ENCODE assay signal across 22 cellular contexts in the genomic region with DNA sequence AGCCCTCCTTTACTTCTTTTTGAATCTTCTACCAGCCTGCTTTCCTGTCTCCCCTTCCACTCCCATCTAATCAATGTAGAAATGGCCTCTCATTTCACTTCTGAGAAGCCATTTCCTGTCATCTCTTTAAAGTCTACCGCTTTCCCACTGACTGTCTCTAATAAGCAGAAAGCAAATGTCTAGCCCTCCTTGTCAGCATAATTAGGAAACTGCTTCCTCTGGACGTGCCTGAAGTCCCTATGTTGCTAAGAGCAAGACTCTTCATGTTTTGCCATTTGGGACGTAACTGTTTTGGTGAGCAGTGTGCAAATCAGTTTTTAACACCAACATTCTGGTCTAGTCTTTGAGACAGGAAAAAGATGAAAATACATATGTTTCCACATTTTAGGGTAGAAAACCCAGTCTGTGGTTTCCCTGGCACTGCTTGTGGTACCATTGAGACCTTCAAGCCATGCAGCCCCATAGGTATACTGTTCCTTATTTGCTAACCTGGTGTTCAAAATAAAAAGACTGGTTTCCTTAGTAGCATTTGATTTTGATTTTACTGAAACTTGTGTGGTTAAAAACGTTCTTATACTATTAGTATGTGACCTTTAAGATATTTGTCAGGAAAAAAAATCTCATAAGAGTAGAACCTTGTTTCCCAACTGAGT. TPM values are rescaled to one million over a fixed set of nuclear protein-coding genes. Genes with fewer than 3 reads are reported as not detected.
A peak's percentile ranks its signal among the peaks of the same experiment; 100 is the strongest.
DNase-seq lines count a peak whose midpoint lies in the region; ATAC-seq and TF ChIP-seq lines count a peak whose summit lies in the region.
"Had no signal": no experiment of that assay in that cellular context is flagged by ENCODE, and none has a peak within 500 bp of the region (broad histone marks: within the 10 kb centered on the region; RNA-seq: fewer than 3 reads in every experiment).

No MANE protein-coding gene starts in this region.

- H3K9ac ChIP-seq in Loucy (ENCODE audit: low read depth, low read length, poor library complexity, severe bottlenecking) (no peak overlapping the region), colonic mucosa (ENCODE audit: low read depth in 2 of 2, low read length in 2 of 2) (no peak overlapping the region)

- no peak overlapping the region for H3K27ac ChIP-seq in colonic mucosa
- H3K27ac ChIP-seq: ascending aorta, esophagus squamous epithelium, Peyer's patch, SK-N-MC, uterus had no signal

- intact Hi-C loops in colonic mucosa (cut with DNase I) = no loop called here

- DNase-seq in activated T-cell treated with anti-CD3 and anti-CD28 coated beads, Interleukin-2, amount 50 U/mL, for 72 hours = no peak
- no peak for DNase-seq in activated T-cell treated with anti-CD3 and anti-CD28 coated beads, Interleukin-2, amount 50 U/mL, for 48 hours
- DNase-seq in activated naive CD8-positive, alpha-beta T cell treated with anti-CD3 and anti-CD28 coated beads, Interleukin-2, amount 50 U/mL, for 24 hours = no peak
- DNase-seq in SIG-M5 (lab: John Stamatoyannopoulos, UW) (no peak), NCI-H1930 (lab: John Stamatoyannopoulos, UW) (no peak), colonic mucosa (no peak)
- DNase-seq: effector CD8-positive, alpha-beta T cell; esophagus squamous epithelium; left cardiac atrium; mesendoderm; MV-4-11; NCI-H2081; Peyer's patch; substantia nigra; uterus had no signal

- no peaks in the 10 kb centered on the region for H3K9me2 ChIP-seq in Loucy (replicated peaks; ENCODE audit: low read depth, low read length)

- H3K4me3 ChIP-seq in Loucy (ENCODE audit: low read length, poor library complexity, severe bottlenecking) = no peak overlapping the region
- no peak overlapping the region for H3K4me3 ChIP-seq in colonic mucosa
- H3K4me3 ChIP-seq: ascending aorta, esophagus squamous epithelium, Peyer's patch, SK-N-MC, uterus had no signal

- no peaks in the 10 kb centered on the region for H3K27me3 Mint-ChIP-seq in activated T-cell treated with anti-CD3 and anti-CD28 coated beads, Interleukin-2, amount 50 U/mL, for 72 hours (ENCODE audit: low read depth)
- H3K27me3 Mint-ChIP-seq in activated naive CD8-positive, alpha-beta T cell treated with anti-CD3 and anti-CD28 coated beads, Interleukin-2, amount 50 U/mL, for 24 hours = no peaks in the 10 kb centered on the region
- no peaks in the 10 kb centered on the region for H3K27me3 Mint-ChIP-seq in stimulated activated naive CD8-positive, alpha-beta T cell treated with anti-CD3 and anti-CD28 coated beads, Interleukin-15, Interleukin-2, amounts not matched to agents 100 ng/mL and 50 ng/mL, for 24 hours

- H3K4me1 ChIP-seq in Loucy (ENCODE audit: insufficient read depth, low read length, poor library complexity, severe bottlenecking) (peaks cover 8% of the 10 kb centered on the region), colonic mucosa (no peaks in the 10 kb centered on the region)
- H3K4me1 ChIP-seq: ascending aorta, Peyer's patch, uterus had no signal

- H3K36me3 Mint-ChIP-seq in activated T-cell treated with anti-CD3 and anti-CD28 coated beads, Interleukin-2, amount 50 U/mL, for 72 hours (ENCODE audit: insufficient read depth in 2 of 2) = peaks cover 0 to 2% of the 10 kb centered on the region in 2 donors
- no peaks in the 10 kb centered on the region for H3K36me3 Mint-ChIP-seq in activated naive CD8-positive, alpha-beta T cell treated with anti-CD3 and anti-CD28 coated beads, Interleukin-2, amount 50 U/mL, for 24 hours (ENCODE audit: low read depth)
- H3K36me3 Mint-ChIP-seq in stimulated activated naive CD8-positive, alpha-beta T cell treated with anti-CD3 and anti-CD28 coated beads, Interleukin-15, Interleukin-2, amounts not matched to agents 100 ng/mL and 50 ng/mL, for 24 hours (ENCODE audit: low read depth) = peaks cover 6% of the 10 kb centered on the region

- H3K27me3 ChIP-seq in Loucy (ENCODE audit: insufficient read depth, low read length, poor library complexity, severe bottlenecking) (no peaks in the 10 kb centered on the region), colonic mucosa (no peaks in the 10 kb centered on the region)
- H3K27me3 ChIP-seq: ascending aorta, Peyer's patch, uterus had no signal

- H3K4me1 Mint-ChIP-seq in activated T-cell treated with anti-CD3 and anti-CD28 coated beads, Interleukin-2, amount 50 U/mL, for 72 hours (ENCODE audit: low read depth) = peaks cover 59% of the 10 kb centered on the region
- peaks cover 52% of the 10 kb centered on the region for H3K4me1 Mint-ChIP-seq in activated naive CD8-positive, alpha-beta T cell treated with anti-CD3 and anti-CD28 coated beads, Interleukin-2, amount 50 U/mL, for 24 hours
- peaks cover 54% of the 10 kb centered on the region for H3K4me1 Mint-ChIP-seq in stimulated activated naive CD8-positive, alpha-beta T cell treated with anti-CD3 and anti-CD28 coated beads, Interleukin-15, Interleukin-2, amounts not matched to agents 100 ng/mL and 50 ng/mL, for 24 hours (ENCODE audit: low read depth)
- H3K4me1 Mint-ChIP-seq: nephron had no signal

- H4K20me1 ChIP-seq in Loucy (ENCODE audit: insufficient read depth, low read length, poor library complexity, severe bottlenecking) = no peaks in the 10 kb centered on the region

- ATAC-seq in activated T-cell treated with anti-CD3 and anti-CD28 coated beads, Interleukin-2, amount 50 U/mL, for 72 hours (replicated peaks in 1 of 2) = peak; percentile 60 to 61
- peak; percentile 84 for ATAC-seq in activated naive CD8-positive, alpha-beta T cell treated with anti-CD3 and anti-CD28 coated beads, Interleukin-2, amount 50 U/mL, for 24 hours
- ATAC-seq: left cardiac atrium had no signal

- peaks cover 0 to 2% of the 10 kb centered on the region in 2 donors for H3K9me3 Mint-ChIP-seq in activated T-cell treated with anti-CD3 and anti-CD28 coated beads, Interleukin-2, amount 50 U/mL, for 72 hours
- peaks cover 10% of the 10 kb centered on the region for H3K9me3 Mint-ChIP-seq in activated naive CD8-positive, alpha-beta T cell treated with anti-CD3 and anti-CD28 coated beads, Interleukin-2, amount 50 U/mL, for 24 hours
- peaks cover 12% of the 10 kb centered on the region for H3K9me3 Mint-ChIP-seq in stimulated activated naive CD8-positive, alpha-beta T cell treated with anti-CD3 and anti-CD28 coated beads, Interleukin-15, Interleukin-2, amounts not matched to agents 100 ng/mL and 50 ng/mL, for 24 hours

- H3F3A ChIP-seq in Loucy (ENCODE audit: low read depth) = no peaks in the 10 kb centered on the region

- peak overlapping the region; percentile 5 for H3K4me2 ChIP-seq in Loucy (ENCODE audit: low read depth, low read length, poor library complexity, severe bottlenecking)

- no peaks in the 10 kb centered on the region for H3K36me3 ChIP-seq in Loucy (ENCODE audit: insufficient read depth, low read length)
- no peaks in the 10 kb centered on the region for H3K36me3 ChIP-seq in colonic mucosa
- H3K36me3 ChIP-seq: ascending aorta, esophagus squamous epithelium, Peyer's patch, uterus had no signal

- TF ChIP-seq CTCF in Loucy (conservative IDR thresholded peaks at IDR 0.05; ENCODE audit: low read length) (no peak), colonic mucosa (IDR thresholded peaks at IDR 0.05) (no peak)

- peak overlapping the region; percentile 20 for H2AFZ ChIP-seq in Loucy (ENCODE audit: low read length)

- H3K4me3 Mint-ChIP-seq in activated T-cell treated with anti-CD3 and anti-CD28 coated beads, Interleukin-2, amount 50 U/mL, for 72 hours = peak overlapping the region; percentile 5 to 25
- peak overlapping the region; percentile 61 for H3K4me3 Mint-ChIP-seq in activated naive CD8-positive, alpha-beta T cell treated with anti-CD3 and anti-CD28 coated beads, Interleukin-2, amount 50 U/mL, for 24 hours
- H3K4me3 Mint-ChIP-seq in stimulated activated naive CD8-positive, alpha-beta T cell treated with anti-CD3 and anti-CD28 coated beads, Interleukin-15, Interleukin-2, amounts not matched to agents 100 ng/mL and 50 ng/mL, for 24 hours = peak overlapping the region; percentile 66
- H3K4me3 Mint-ChIP-seq: nephron had no signal

- H3K79me2 ChIP-seq in Loucy (ENCODE audit: insufficient read depth, low read length) = no peaks in the 10 kb centered on the region

- H3K9me3 ChIP-seq in Loucy (ENCODE audit: insufficient read depth, low read depth, low read length) (no peaks in the 10 kb centered on the region), colonic mucosa (no peaks in the 10 kb centered on the region)
- H3K9me3 ChIP-seq: ascending aorta, esophagus squamous epithelium, Peyer's patch had no signal

- H3K27ac Mint-ChIP-seq in activated T-cell treated with anti-CD3 and anti-CD28 coated beads, Interleukin-2, amount 50 U/mL, for 72 hours = peak overlapping the region; percentile 0
- H3K27ac Mint-ChIP-seq in activated naive CD8-positive, alpha-beta T cell treated with anti-CD3 and anti-CD28 coated beads, Interleukin-2, amount 50 U/mL, for 24 hours = peak overlapping the region; percentile 94
- peak overlapping the region; percentile 96 for H3K27ac Mint-ChIP-seq in stimulated activated naive CD8-positive, alpha-beta T cell treated with anti-CD3 and anti-CD28 coated beads, Interleukin-15, Interleukin-2, amounts not matched to agents 100 ng/mL and 50 ng/mL, for 24 hours
- H3K27ac Mint-ChIP-seq: nephron had no signal

RNA-seq across cellular contexts. Expression of gene IFNG, which starts 22.1 kb away (rescaled TPM):
- total RNA-seq in activated T-cell treated with anti-CD3 and anti-CD28 coated beads, Interleukin-2, amount 50 U/mL, for 72 hours = 10 to 100 TPM; 34.3 to 77.1 TPM
- total RNA-seq in colonic mucosa = 1 to 10 TPM in 1 of 2 donors, not detected in 1; 1.1 TPM
- total RNA-seq: ascending aorta, esophagus squamous epithelium, left cardiac atrium, NCI-H460, Peyer's patch, posterior vena cava, uterus had no signal

Comparison
In these comparisons a context has a peak if more than half of its experiments do, and no peak if none do; other contexts are left out.
1. H3K27ac Mint-ChIP-seq: peak in every context shown above with its lines; median percentile 96 in stimulated activated naive CD8-positive, alpha-beta T cell treated with anti-CD3 and anti-CD28 coated beads, Interleukin-15, Interleukin-2, amounts not matched to agents 100 ng/mL and 50 ng/mL, for 24 hours; 94 in activated naive CD8-positive, alpha-beta T cell treated with anti-CD3 and anti-CD28 coated beads, Interleukin-2, amount 50 U/mL, for 24 hours; 0 in activated T-cell treated with anti-CD3 and anti-CD28 coated beads, Interleukin-2, amount 50 U/mL, for 72 hours.
2. H3K4me3 Mint-ChIP-seq: peak in every context shown above with its lines; median percentile 66 in stimulated activated naive CD8-positive, alpha-beta T cell treated with anti-CD3 and anti-CD28 coated beads, Interleukin-15, Interleukin-2, amounts not matched to agents 100 ng/mL and 50 ng/mL, for 24 hours; 61 in activated naive CD8-positive, alpha-beta T cell treated with anti-CD3 and anti-CD28 coated beads, Interleukin-2, amount 50 U/mL, for 24 hours; 15 in activated T-cell treated with anti-CD3 and anti-CD28 coated beads, Interleukin-2, amount 50 U/mL, for 72 hours.
3. RNA of gene IFNG, which starts 22.1 kb away (total RNA-seq): 34.3 to 77.1 TPM in activated T-cell treated with anti-CD3 and anti-CD28 coated beads, Interleukin-2, amount 50 U/mL, for 72 hours; 1.1 TPM in colonic mucosa; every median in the first group is over 10 times any median in the second.